Comparison of ENCODE assay signal across 1 cellular context in the genomic region with DNA sequence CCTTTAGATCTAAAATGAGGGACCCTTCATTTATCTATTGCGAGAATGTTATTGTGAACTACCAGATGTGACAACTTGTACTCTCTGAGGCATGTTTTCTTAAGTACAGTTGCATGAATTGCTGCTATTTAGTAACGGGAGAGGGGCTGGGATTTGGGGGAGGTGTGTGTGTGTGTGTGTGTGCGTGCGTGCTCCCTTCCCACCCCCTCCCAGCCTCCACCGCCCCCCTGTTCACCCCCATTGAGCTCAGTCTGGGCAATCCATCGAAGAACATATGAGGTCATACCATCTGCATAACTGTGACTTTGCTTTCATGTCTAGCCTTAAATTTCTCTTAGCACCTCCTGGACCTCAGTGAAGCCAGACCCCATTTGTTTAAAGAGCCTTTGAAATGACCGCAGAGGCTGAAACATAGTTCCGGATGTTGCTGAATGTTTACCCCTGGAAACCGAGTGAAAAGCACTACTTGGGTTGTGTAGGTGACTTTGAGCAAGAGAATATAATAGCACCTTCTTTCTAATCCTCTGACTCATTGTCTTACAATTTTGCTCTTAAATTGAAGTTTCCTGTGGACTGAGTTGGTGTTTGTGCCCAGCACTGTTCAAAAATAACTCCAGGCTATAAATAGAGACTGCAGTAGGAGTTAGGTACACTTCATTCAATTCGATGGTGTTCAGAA.
TF ChIP-seq lines count a peak whose summit lies in the region.

No MANE protein-coding gene starts in this region.

TF ChIP-seq in IMR-90, 13 proteins besides CTCF, POLR2A, EP300 and RAD21 (continued from another document):
- TF ChIP-seq FOS (IDR thresholded peaks at IDR 0.05; ENCODE audit: low read depth, low read length) (peak; percentile 36; the same call in 1 of the 2 replicates), BHLHE40 (IDR thresholded peaks at IDR 0.05; ENCODE audit: low read depth, low read length) (peak; percentile 52), SMC3 (IDR thresholded peaks at IDR 0.05; ENCODE audit: low read depth, low read length) (no peak), MXI1 (IDR thresholded peaks at IDR 0.05; ENCODE audit: borderline replicate concordance, low read depth, low read length) (no peak), MAZ (IDR thresholded peaks at IDR 0.05; ENCODE audit: borderline replicate concordance, low read depth, low read length) (peak; percentile 20; the same call in 1 of the 2 replicates), CHD1 (IDR thresholded peaks at IDR 0.05; ENCODE audit: low read depth, low read length) (no peak), CEBPB (IDR thresholded peaks at IDR 0.05; ENCODE audit: low read depth, low read length) (0 out of 2 replicates have a peak, but pooled peaks have one; percentile 27), NFE2L2 (IDR thresholded peaks at IDR 0.05; ENCODE audit: low read depth, low read length) (peak; percentile 20; the same call in 1 of the 2 replicates), RFX5 (IDR thresholded peaks at IDR 0.05; ENCODE audit: low read depth, low read length) (no peak), RCOR1 (IDR thresholded peaks at IDR 0.05; ENCODE audit: insufficient replicate concordance, low read length) (no peak), MAFK (IDR thresholded peaks at IDR 0.05; ENCODE audit: low read depth, low read length) (no peak)
